Comparison of ENCODE assay signal across 15 cellular contexts in the genomic region with DNA sequence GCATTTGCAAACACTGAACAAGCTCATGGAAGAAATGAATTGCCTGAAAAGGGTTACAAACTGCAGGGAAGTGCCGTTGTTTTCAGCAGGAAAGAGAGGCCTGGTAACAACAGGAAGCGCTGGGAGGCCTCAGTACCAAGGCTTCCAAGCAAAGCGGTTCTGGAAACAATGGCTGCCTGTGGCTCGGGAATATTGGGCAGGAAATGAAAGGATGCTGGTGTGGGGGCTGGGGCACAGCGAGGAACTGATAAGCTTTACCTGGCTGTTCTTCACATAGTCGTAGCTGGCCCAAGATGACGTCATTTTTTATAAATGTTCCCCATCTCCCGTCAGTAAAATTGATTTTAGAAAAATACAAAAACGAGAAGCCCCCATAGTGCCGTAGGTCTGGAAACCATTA. TPM values are rescaled to one million over a fixed set of nuclear protein-coding genes. Genes with fewer than 3 reads are reported as not detected.
DNase-seq lines count a peak whose midpoint lies in the region; ATAC-seq and TF ChIP-seq lines count a peak whose summit lies in the region.
"Had no signal": no experiment of that assay in that cellular context is flagged by ENCODE, and none has a peak within 500 bp of the region (broad histone marks: within the 10 kb centered on the region; RNA-seq: fewer than 3 reads in every experiment).

No MANE protein-coding gene starts in this region.

- H3K4me1 Mint-ChIP-seq in nephron, result peaks cover 62% of the 10 kb centered on the region

- H3K9me3 ChIP-seq in BLaER1 (no peaks in the 10 kb centered on the region), heart left ventricle (no peaks in the 10 kb centered on the region)
- H3K9me3 ChIP-seq: SK-N-SH had no signal

- H3K4me3 Mint-ChIP-seq in nephron, result peak overlapping the region in 1 of 3 experiments; percentile 24
- H3K4me3 Mint-ChIP-seq: activated naive CD4-positive, alpha-beta T cell treated with anti-CD3 and anti-CD28 coated beads for 36 hours had no signal

- no peak for TF ChIP-seq CTCF in heart left ventricle (IDR thresholded peaks at IDR 0.05)
- no peak for TF ChIP-seq CTCF in nephron (IDR thresholded peaks at IDR 0.05; ENCODE audit: unreplicated experiment in 3 of 3)
- TF ChIP-seq CTCF in lower leg skin (IDR thresholded peaks at IDR 0.05), result no peak

- peak overlapping the region; percentile 45 to 93 (median 86) for H3K27ac Mint-ChIP-seq in nephron
- H3K27ac Mint-ChIP-seq: activated naive CD4-positive, alpha-beta T cell treated with anti-CD3 and anti-CD28 coated beads for 36 hours had no signal

- no peaks in the 10 kb centered on the region for H3K36me3 Mint-ChIP-seq in nephron (ENCODE audit: low read depth)

- H3K36me3 ChIP-seq in BLaER1, result no peaks in the 10 kb centered on the region
- H3K36me3 ChIP-seq in heart left ventricle, result no peaks in the 10 kb centered on the region

- no peak overlapping the region for H3K27ac ChIP-seq in BLaER1
- peak overlapping the region; percentile 24 to 81 (median 68) for H3K27ac ChIP-seq in heart left ventricle

- ATAC-seq in heart left ventricle (peak; percentile 31 to 84 (median 58)), HG02763 (IDR thresholded peaks at IDR 0.05; ENCODE audit: unreplicated experiment) (no peak)

- TF ChIP-seq POLR2A in heart left ventricle (IDR thresholded peaks at IDR 0.05) (no peak), lower leg skin (IDR thresholded peaks at IDR 0.05) (no peak)

- in situ Hi-C loops in SK-MEL-5 (cut with HindIII; ENCODE audit: low pct_unique_long_range_greater_than_20kb, low sequenced_read_pairs), result no loop called here

- WGBS in heart left ventricle, 4 donors, result 38 to 50% (median 46%) methylated on average over 10 of the region's 10 CpGs
- 64% methylated on average over 10 of the region's 10 CpGs for WGBS in lower leg skin, 2 donors

- H3K9me3 Mint-ChIP-seq in nephron, result no peaks in the 10 kb centered on the region
- H3K9me3 Mint-ChIP-seq: activated naive CD4-positive, alpha-beta T cell treated with anti-CD3 and anti-CD28 coated beads for 36 hours had no signal

- no peaks in the 10 kb centered on the region for H4K20me1 ChIP-seq in BLaER1

- peaks cover 47% of the 10 kb centered on the region for H3K4me1 ChIP-seq in BLaER1
- H3K4me1 ChIP-seq in heart left ventricle, result peaks cover 11 to 85% (median 68%) of the 10 kb centered on the region in 12 donors

- DNase-seq in SK-MEL-5 (ENCODE audit: low read depth, low spot score) (peak; percentile 49), heart left ventricle (peak; percentile 46 to 68 (median 59)), lower leg skin (ENCODE audit: low spot score in 2 of 2) (no peak), occipital lobe (lab: John Stamatoyannopoulos, UW) (no peak)
- DNase-seq in activated CD8-positive, alpha-beta memory T cell treated with anti-CD3 and anti-CD28 coated beads for 24 hours, result no peak
- DNase-seq: ACHN; activated CD4-positive, alpha-beta T cell treated with anti-CD3 and anti-CD28 coated beads, Interleukin-2, amount 50 U/mL, for 1 hour; activated naive CD4-positive, alpha-beta T cell treated with anti-CD3 and anti-CD28 coated beads for 36 hours; effector CD8-positive, alpha-beta T cell; NCI-H510A; SK-N-SH had no signal

- no peaks in the 10 kb centered on the region for H3K27me3 Mint-ChIP-seq in nephron (ENCODE audit: low read depth)

- H3K4me3 ChIP-seq in BLaER1 (no peak overlapping the region), heart left ventricle (peak overlapping the region in 1 of 12 donors; percentile 31), lower leg skin (ENCODE audit: low read depth, poor library complexity, severe bottlenecking) (no peak overlapping the region)

- no peaks in the 10 kb centered on the region for H3K27me3 ChIP-seq in BLaER1
- no peaks in the 10 kb centered on the region for H3K27me3 ChIP-seq in heart left ventricle

- H3K9ac ChIP-seq in BLaER1, result no peak overlapping the region
- H3K9ac ChIP-seq: SK-N-SH had no signal

- peak overlapping the region; percentile 57 for H3K4me2 ChIP-seq in BLaER1
- H3K4me2 ChIP-seq: SK-N-SH had no signal

- intact Hi-C loops in heart left ventricle (cut with DNase I), result loop anchor here in 6 of 10 donors (2.0 to 5.0 kb wide), 3 partner anchors 53 to 73 kb away; no protein-coding TSS in a partner anchor
- intact Hi-C loops in lower leg skin (cut with DNase I; ENCODE audit: low total_unique reads), result no loop called here

RNA-seq across cellular contexts. Expression of gene ARHGAP31, which starts 55.9 kb away (rescaled TPM):
- 11.4 and 13.9 TPM in 2 replicates for total RNA-seq in SK-MEL-5 (2014; rRNA removed; shearing (Covaris generic))
- 10.9 and 17.9 TPM in 2 replicates for polyA plus RNA-seq in SK-MEL-5 (2015; cell fraction: cytosol; rRNA removed)
- polyA plus RNA-seq in SK-MEL-5 (2015; cell fraction: nucleus; rRNA removed), result 2.4 and 3.4 TPM in 2 replicates
- total RNA-seq in heart left ventricle (10 to 100 TPM; 29.8 to 79.1 (median 37.8) TPM), lower leg skin (10 to 100 TPM; 21.8 to 48.7 (median 22.9) TPM), occipital lobe (3.7 TPM)
- 10 to 100 TPM; 10.4 to 28.6 TPM for polyA plus RNA-seq in heart left ventricle
- total RNA-seq: G401 had no signal

Comparison
In these comparisons a context has a peak if more than half of its experiments do, and no peak if none do; other contexts are left out.
1. DNase-seq: peak in SK-MEL-5 (single experiment) and heart left ventricle (5 of 5); none in activated CD8-positive, alpha-beta memory T cell treated with anti-CD3 and anti-CD28 coated beads for 24 hours (single experiment), lower leg skin (0 of 2) and occipital lobe (single experiment).